In genomic region chr13:101835920-101836319, GRCh38 we compare ENCODE assay signal across 22 cellular contexts.
"Had no signal": no experiment of that assay in that cellular context is flagged by ENCODE, and none has a peak within 500 bp of the region (broad histone marks: within the 10 kb centered on the region; RNA-seq: fewer than 3 reads in every experiment).

No MANE protein-coding gene starts in this region.

- H3K4me1 ChIP-seq: left lung, right atrium auricular region, right lobe of liver, tibial nerve, uterus had no signal

- H3K27ac ChIP-seq: left lung, ovary, right atrium auricular region, right lobe of liver, tibial nerve, uterus had no signal

- H3K4me2 ChIP-seq: smooth muscle cell had no signal

- H3K36me3 ChIP-seq: left lung, ovary, right atrium auricular region, right lobe of liver, tibial nerve, uterus had no signal

- DNase-seq: immature natural killer cell; kidney; left colon; left lung; mesendoderm; naive B cell; natural killer cell; nephron progenitor cell; ovary; right lobe of liver; stimulated activated CD4-positive, alpha-beta T cell treated with anti-CD3 and anti-CD28 coated beads, Interleukin-1b, Interleukin-23, amount 100 ng/mL, for 48 hours; stimulated activated CD4-positive, alpha-beta T cell treated with anti-CD3 and anti-CD28 coated beads, Interleukin-2, amount 100 ng/mL, for 48 hours; stimulated activated CD4-positive, alpha-beta T cell treated with anti-CD3 and anti-CD28 coated beads, Interleukin-4, amount 100 ng/mL, for 4 hours; stimulated activated CD8-positive, alpha-beta memory T cell treated with anti-CD3 and anti-CD28 coated beads, Interleukin-4, amount 100 ng/mL, for 48 hours; stimulated activated naive CD4-positive, alpha-beta T cell treated with Interleukin-2 at 50 U/mL for 16 hours; stimulated activated naive CD8-positive, alpha-beta T cell treated with anti-CD3 and anti-CD28 coated beads, Interleukin-15, amount 100 ng/mL, for 72 hours; substantia nigra; uterus had no signal

- FAIRE-seq: kidney had no signal

- H3K27me3 ChIP-seq: left lung, ovary, right atrium auricular region, right lobe of liver, tibial nerve, uterus had no signal

- H3K4me3 ChIP-seq: left lung, lung, ovary, right atrium auricular region, right lobe of liver, smooth muscle cell, tibial nerve, uterus had no signal

- H3K9me3 ChIP-seq: left lung, ovary, right lobe of liver, uterus had no signal
